ENCODE assay signal across 28 cellular contexts in the genomic region with DNA sequence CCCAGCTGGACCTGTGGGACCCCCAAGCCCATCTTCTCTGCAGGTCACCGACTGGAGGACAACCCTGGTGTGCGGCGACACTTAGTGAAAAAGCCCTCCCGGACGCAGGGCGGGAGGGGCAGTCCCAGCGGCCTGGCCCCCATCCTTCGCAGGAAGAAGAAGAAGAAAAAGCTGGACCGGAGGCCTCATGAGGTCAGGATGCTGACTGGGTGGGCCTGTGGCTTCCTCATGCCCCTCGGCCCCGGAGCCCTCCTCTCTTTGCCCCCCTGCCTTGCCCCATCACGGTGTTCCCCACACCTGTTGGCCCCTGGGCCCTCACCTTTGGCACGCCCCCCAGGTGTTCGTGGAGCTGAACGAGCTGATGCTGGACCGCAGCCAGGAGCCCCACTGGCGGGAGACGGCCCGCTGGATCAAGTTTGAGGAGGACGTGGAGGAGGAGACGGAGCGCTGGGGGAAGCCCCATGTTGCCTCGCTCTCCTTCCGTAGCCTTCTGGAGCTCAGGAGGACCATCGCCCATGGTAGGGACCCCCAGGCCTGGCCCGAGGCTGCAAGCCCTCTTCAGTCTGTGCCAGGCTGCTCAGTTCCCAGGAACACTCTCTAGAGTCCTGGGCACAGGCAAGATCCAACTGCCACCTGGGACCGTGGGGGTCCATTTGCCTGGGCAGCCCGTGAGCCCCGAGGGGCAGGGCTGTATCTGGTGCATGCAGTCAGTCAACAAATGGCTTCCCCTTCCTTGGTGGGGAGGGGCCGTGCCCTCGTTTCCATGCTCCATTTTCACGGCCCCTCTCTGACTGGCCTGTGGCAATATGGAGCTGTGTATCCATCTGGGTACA. TPM values are rescaled to one million over a fixed set of nuclear protein-coding genes. Genes with fewer than 3 reads are reported as not detected.
A peak's percentile ranks its signal among the peaks of the same experiment; 100 is the strongest.
DNase-seq lines count a peak whose midpoint lies in the region; ATAC-seq and TF ChIP-seq lines count a peak whose summit lies in the region.
"Had no signal": no experiment of that assay in that cellular context is flagged by ENCODE, and none has a peak within 500 bp of the region (broad histone marks: within the 10 kb centered on the region; RNA-seq: fewer than 3 reads in every experiment).

No MANE protein-coding gene starts in this region.

- no TSS peak for BruUV-seq in Calu3 (replicated peaks; lab: Mats Ljungman, UMichigan)

- POLR2A ChIA-PET in SK-N-SH (lab: Yijun Ruan, JAX), result interaction anchor here (1.3 to 1.4 kb wide), 2 partner anchors 9 to 72 kb away, joined by 3 to 4 read pairs; no protein-coding TSS in a partner anchor

- H3K27ac Mint-ChIP-seq in Calu3 (ENCODE audit: unreplicated experiment), result no peak overlapping the region
- H3K27ac Mint-ChIP-seq: activated CD8-positive, alpha-beta T cell treated with anti-CD3 and anti-CD28 coated beads for 36 hours; CD4-positive, CD25-positive, alpha-beta regulatory T cell; nephron progenitor cell; stimulated activated naive B cell treated with anti-CD40 and anti-IgM and Interleukin-4, amounts not matched to agents 10 μg/mL and 1 μg/mL and 100 μg/mL, for 72 hours had no signal

- WGBS in SK-N-SH (ENCODE audit: low lambda C conversion rate), result 85% methylated on average over 20 of the region's 32 CpGs

- H3K36me3 ChIP-seq in SK-N-SH (replicated peaks in 1 of 2; ENCODE audit: control insufficient read depth in 1 of 2, insufficient read depth in 2 of 2, low read length in 1 of 2) (peaks cover 0 to 5% of the 10 kb centered on the region in 2 experiments), H7 (replicated peaks; ENCODE audit: control insufficient read depth, insufficient read depth, low read length) (no peaks in the 10 kb centered on the region; the same call in 1 of the 2 replicates), left ventricle myocardium inferior (peaks cover 27% of the 10 kb centered on the region)
- H3K36me3 ChIP-seq: adrenal gland, sigmoid colon, uterus had no signal

- no peaks in the 10 kb centered on the region for H3K9me2 ChIP-seq in SK-N-SH

- no peak overlapping the region for H3K4me2 ChIP-seq in SK-N-SH

- peaks cover 8% of the 10 kb centered on the region for H3K4me1 Mint-ChIP-seq in Calu3 (ENCODE audit: low read depth, unreplicated experiment)
- H3K4me1 Mint-ChIP-seq: CD4-positive, CD25-positive, alpha-beta regulatory T cell had no signal

- H3K27ac ChIP-seq in SK-N-SH (ENCODE audit: low read depth in 2 of 2, low read length in 1 of 2), result no peak overlapping the region
- H3K27ac ChIP-seq in left ventricle myocardium inferior (replicated peaks), result peak overlapping the region; percentile 97
- H3K27ac ChIP-seq: body of pancreas, sigmoid colon, SJSA1, uterus had no signal

- no peak overlapping the region for H2AFZ ChIP-seq in SK-N-SH (ENCODE audit: low read depth)

- H3K36me3 Mint-ChIP-seq in Calu3 (ENCODE audit: insufficient read depth, unreplicated experiment), result peaks cover 9% of the 10 kb centered on the region
- H3K36me3 Mint-ChIP-seq: CD4-positive, CD25-positive, alpha-beta regulatory T cell; stimulated activated naive B cell treated with anti-CD40 and anti-IgM and Interleukin-4, amounts not matched to agents 10 μg/mL and 1 μg/mL and 100 μg/mL, for 72 hours had no signal

- H3K27me3 ChIP-seq in SK-N-SH (ENCODE audit: insufficient read depth) (no peaks in the 10 kb centered on the region), H7 (ENCODE audit: control insufficient read depth, insufficient read depth, low read length) (no peaks in the 10 kb centered on the region), left ventricle myocardium inferior (ENCODE audit: low read depth) (peaks cover 21% of the 10 kb centered on the region)
- H3K27me3 ChIP-seq: adrenal gland, body of pancreas, sigmoid colon, SJSA1 had no signal

- H3K4me3 ChIP-seq in SK-N-SH (ENCODE audit: low read depth in 2 of 2, low read length in 1 of 2), result no peak overlapping the region
- H3K4me3 ChIP-seq in H7 (ENCODE audit: insufficient read depth, low read depth, low read length), result no peak overlapping the region
- H3K4me3 ChIP-seq in left ventricle myocardium inferior, result peak overlapping the region; percentile 68
- H3K4me3 ChIP-seq: adrenal gland, body of pancreas, sigmoid colon, SJSA1, uterus had no signal

- intact Hi-C loops in left ventricle myocardium inferior (cut with micrococcal nuclease), result no loop called here
- intact Hi-C loops in sciatic nerve (cut with DNase I), result no loop called here
- intact Hi-C loops in Calu3 (cut with micrococcal nuclease; ENCODE audit: unreplicated experiment), result no loop called here

- no peaks in the 10 kb centered on the region for H3K27me3 Mint-ChIP-seq in Calu3 (ENCODE audit: unreplicated experiment)

- H3K9me3 ChIP-seq in SK-N-SH (no peaks in the 10 kb centered on the region), left ventricle myocardium inferior (replicated peaks) (no peaks in the 10 kb centered on the region)
- H3K9me3 ChIP-seq: adrenal gland, body of pancreas, sigmoid colon, SJSA1, uterus had no signal

- TF ChIP-seq CTCF in SK-N-SH (IDR thresholded peaks at IDR 0.05) (no peak), left ventricle myocardium inferior (IDR thresholded peaks at IDR 0.05; ENCODE audit: borderline replicate concordance) (no peak), Calu3 (IDR thresholded peaks at IDR 0.05; ENCODE audit: unreplicated experiment) (no peak)

- CTCF ChIA-PET in SK-N-SH (lab: Yijun Ruan, JAX) (interaction anchor here (0.5 to 7.8 kb wide), 8 partner anchors 10 to 102 kb away, joined by 3 to 59 read pairs (median 4); no protein-coding TSS in a partner anchor), Calu3 (lab: Charles Lee) (interaction anchor here (1.3 kb wide), 1 partner anchor 71 kb away, joined by 3 read pairs; no protein-coding TSS in a partner anchor)

- peak; percentile 24 for DNase-seq in SK-N-SH
- DNase-seq in H7, result peak; percentile 55
- DNase-seq in left ventricle myocardium inferior, result no peak
- peak; percentile 58 for DNase-seq in sciatic nerve (ENCODE audit: low spot score)
- no peak for DNase-seq in Calu3
- DNase-seq in hypothalamus (lab: John Stamatoyannopoulos, UW), result no peak
- DNase-seq: activated CD4-positive, CD25-positive, alpha-beta regulatory T cell treated with anti-CD3 and anti-CD28 coated beads, Interleukin-2, amount 50 U/mL, for 72 hours; activated CD8-positive, alpha-beta T cell treated with anti-CD3 and anti-CD28 coated beads for 36 hours; activated naive CD4-positive, alpha-beta T cell; activated T-cell treated with anti-CD3 and anti-CD28 coated beads, Interleukin-2, amount 50 U/mL, for 1 hour; CD4-positive, CD25-positive, alpha-beta regulatory T cell; cerebellar nuclear complex; glutamatergic neuron; kidney glomerular epithelial cell; mammary epithelial cell; NCI-H1092 treated with DMSO at 0.1 percent for 48 hours; NCI-H187; NCI-H526 treated with DMSO at 0.1 percent for 48 hours; nephron progenitor cell; sigmoid colon; stimulated activated naive B cell treated with anti-CD40 and anti-IgM and Interleukin-4, amounts not matched to agents 10 μg/mL and 1 μg/mL and 100 μg/mL, for 72 hours had no signal

- no peaks in the 10 kb centered on the region for H3F3A ChIP-seq in SK-N-SH (replicated peaks; ENCODE audit: insufficient read depth)

- H3K4me1 ChIP-seq in SK-N-SH (ENCODE audit: control insufficient read depth in 1 of 2, insufficient read depth in 2 of 2, low read depth in 1 of 2, low read length in 1 of 2) (peaks cover 0 to 7% of the 10 kb centered on the region in 2 experiments; a peak in 1 of 4 replicates), left ventricle myocardium inferior (peaks cover 59% of the 10 kb centered on the region)
- H3K4me1 ChIP-seq: uterus had no signal

- peaks cover 5% of the 10 kb centered on the region; the same call in 1 of the 2 replicates for H3K79me2 ChIP-seq in SK-N-SH (ENCODE audit: insufficient read depth)

- ATAC-seq in SK-N-SH treated with all-trans-retinoic acid at 6 μM for 48 hours (no peak), sciatic nerve (no peak), HG02678 (IDR thresholded peaks at IDR 0.05; ENCODE audit: unreplicated experiment) (no peak)
- ATAC-seq: activated CD8-positive, alpha-beta T cell treated with anti-CD3 and anti-CD28 coated beads for 36 hours; body of pancreas; stimulated activated naive B cell treated with anti-CD40 and anti-IgM and Interleukin-4, amounts not matched to agents 10 μg/mL and 1 μg/mL and 100 μg/mL, for 72 hours had no signal

- no peak overlapping the region for H3K4me3 Mint-ChIP-seq in Calu3 (ENCODE audit: low read depth, unreplicated experiment)
- H3K4me3 Mint-ChIP-seq: activated CD8-positive, alpha-beta T cell treated with anti-CD3 and anti-CD28 coated beads for 36 hours; CD4-positive, CD25-positive, alpha-beta regulatory T cell; nephron progenitor cell; stimulated activated naive B cell treated with anti-CD40 and anti-IgM and Interleukin-4, amounts not matched to agents 10 μg/mL and 1 μg/mL and 100 μg/mL, for 72 hours had no signal

- no peak for TF ChIP-seq EP300 in SK-N-SH (IDR thresholded peaks at IDR 0.05; ENCODE audit: borderline replicate concordance in 1 of 2, low read depth in 1 of 2, low read length in 1 of 2)

- no peak for TF ChIP-seq RAD21 in SK-N-SH (IDR thresholded peaks at IDR 0.05; ENCODE audit: low read length)

- H3K9me3 Mint-ChIP-seq in Calu3 (ENCODE audit: low read depth, unreplicated experiment), result no peaks in the 10 kb centered on the region
- H3K9me3 Mint-ChIP-seq: activated CD8-positive, alpha-beta T cell treated with anti-CD3 and anti-CD28 coated beads for 36 hours; nephron progenitor cell; stimulated activated naive B cell treated with anti-CD40 and anti-IgM and Interleukin-4, amounts not matched to agents 10 μg/mL and 1 μg/mL and 100 μg/mL, for 72 hours had no signal

- H3K9ac ChIP-seq in SK-N-SH, result no peak overlapping the region

- H4K20me1 ChIP-seq in SK-N-SH (ENCODE audit: insufficient read depth), result no peaks in the 10 kb centered on the region

TF ChIP-seq in SK-N-SH, 30 proteins besides CTCF, POLR2A, EP300 and RAD21 (continues in another document):
- TF ChIP-seq GATA2 (CRISPR knock-in tag; IDR thresholded peaks at IDR 0.05), result no peak
- TF ChIP-seq ELF1 (IDR thresholded peaks at IDR 0.05), result no peak
- no peak for TF ChIP-seq RFX5 (IDR thresholded peaks at IDR 0.05; ENCODE audit: low read length)

TF ChIP-seq in SK-N-SH treated with all-trans-retinoic acid at 6 μM for 48 hours, 23 proteins besides CTCF, POLR2A, EP300 and RAD21:
- TF ChIP-seq GLIS3 (CRISPR knock-in tag; IDR thresholded peaks at IDR 0.05), result no peak

RNA-seq across cellular contexts. Expression of a gene that starts 4.7 kb away (rescaled TPM):
- 12.2 and 12.3 TPM in 2 replicates for polyA plus RNA-seq in SK-N-SH (2012; rRNA removed)
- 3.9 and 5.1 TPM in 2 replicates for polyA plus RNA-seq in SK-N-SH (2012; cell fraction: cytosol; rRNA removed)
- polyA plus RNA-seq in SK-N-SH (2012; cell fraction: nucleus; rRNA removed), result 53.0 and 74.5 TPM in 2 replicates
- total RNA-seq in H7 (2014; rRNA removed; shearing (Covaris generic)), result 6.9 and 8.2 TPM in 2 replicates
- total RNA-seq in left ventricle myocardium inferior (426 TPM), sciatic nerve (6.7 TPM), Calu3 (2022) (14.9 and 20.2 TPM in 2 replicates)
- total RNA-seq: activated CD8-positive, alpha-beta T cell treated with anti-CD3 and anti-CD28 coated beads for 36 hours; CD4-positive, CD25-positive, alpha-beta regulatory T cell; T-helper 1 cell treated with Interleukin-12 subunit alpha and Interleukin-12 subunit beta and Interleukin-4 antibody, amounts not matched to agents 30 ng/mL and 1 ng/mL, for 36 hours had no signal
- polyA plus RNA-seq: CD4-positive, CD25-positive, alpha-beta regulatory T cell had no signal

RNA-seq across cellular contexts. Expression of a gene that starts 34.5 kb away (rescaled TPM):
- polyA plus RNA-seq in SK-N-SH (2012; rRNA removed), result 22.1 and 22.9 TPM in 2 replicates
- polyA plus RNA-seq in SK-N-SH (2012; cell fraction: cytosol; rRNA removed), result 4.1 and 5.5 TPM in 2 replicates
- 141 and 185 TPM in 2 replicates for polyA plus RNA-seq in SK-N-SH (2012; cell fraction: nucleus; rRNA removed)
- 26.6 and 37.2 TPM in 2 replicates for total RNA-seq in H7 (2014; rRNA removed; shearing (Covaris generic))
- total RNA-seq in left ventricle myocardium inferior (15.9 TPM), sciatic nerve (58.5 TPM), Calu3 (2022) (29.3 and 32.5 TPM in 2 replicates)

Comparison
In these comparisons a context has a peak if more than half of its experiments do, and no peak if none do; other contexts are left out.
1. DNase-seq: peak in SK-N-SH (single experiment), H7 (single experiment) and sciatic nerve (single experiment); none in left ventricle myocardium inferior (single experiment), Calu3 (single experiment) and hypothalamus (0 of 51).
2. RNA of a gene that starts 4.7 kb away (total RNA-seq): 426 TPM in left ventricle myocardium inferior (single experiment); 14.9 to 20.2 TPM in Calu3, 6.9 to 8.2 TPM in H7 and 6.7 TPM in sciatic nerve (single experiment); every median in the first group is over 10 times any median in the second.